26 cellular contexts compared by ENCODE assay signal in genomic region chr4:2271279-2272025, GRCh38.
"Had no signal": no experiment of that assay in that cellular context is flagged by ENCODE, and none has a peak within 500 bp of the region (broad histone marks: within the 10 kb centered on the region; RNA-seq: fewer than 3 reads in every experiment).

No MANE protein-coding gene starts in this region.

- H3K9ac ChIP-seq: SK-N-SH had no signal

- ATAC-seq: activated CD4-positive, CD25-positive, alpha-beta regulatory T cell treated with anti-CD3 and anti-CD28 coated beads, Interleukin-2, amount 50 U/mL, for 24 hours; effector memory CD8-positive, alpha-beta T cell; left lung; stimulated activated naive CD8-positive, alpha-beta T cell treated with anti-CD3 and anti-CD28 coated beads, Interleukin-15, Interleukin-2, amounts not matched to agents 100 U/mL and 50 U/mL, for 24 hours had no signal

- H3K36me3 ChIP-seq: breast epithelium, left lung, neutrophil, thoracic aorta, vagina, WERI-Rb-1 had no signal

- H3K36me3 Mint-ChIP-seq: activated CD4-positive, alpha-beta memory T cell treated with anti-CD3 and anti-CD28 coated beads for 36 hours; activated naive CD4-positive, alpha-beta T cell treated with anti-CD3 and anti-CD28 coated beads, Interleukin-2, amount 10 ng/mL, durations not matched to agents 7 days and 5 days; activated naive CD8-positive, alpha-beta T cell treated with anti-CD3 and anti-CD28 coated beads, Interleukin-2, amount 10 ng/mL, durations not matched to agents 7 days and 5 days; type B pancreatic cell had no signal

- H3K4me1 Mint-ChIP-seq: activated CD4-positive, alpha-beta T cell treated with anti-CD3 and anti-CD28 coated beads, Interleukin-2, amount 10 ng/mL, durations not matched to agents 24 days and 14 days; activated naive CD8-positive, alpha-beta T cell treated with anti-CD3 and anti-CD28 coated beads, Interleukin-2, amount 10 ng/mL, durations not matched to agents 7 days and 5 days had no signal

- H3K9me3 ChIP-seq: breast epithelium, left lung, neutrophil, SK-N-SH, thoracic aorta, vagina had no signal

- H3K4me3 Mint-ChIP-seq: activated CD4-positive, alpha-beta memory T cell treated with anti-CD3 and anti-CD28 coated beads for 36 hours; activated CD4-positive, alpha-beta T cell treated with anti-CD3 and anti-CD28 coated beads, Interleukin-2, amount 10 ng/mL, durations not matched to agents 24 days and 14 days; activated naive CD4-positive, alpha-beta T cell treated with anti-CD3 and anti-CD28 coated beads, Interleukin-2, amount 10 ng/mL, durations not matched to agents 7 days and 5 days; activated naive CD8-positive, alpha-beta T cell treated with anti-CD3 and anti-CD28 coated beads, Interleukin-2, amount 10 ng/mL, durations not matched to agents 7 days and 5 days; activated T-cell treated with anti-CD3 and anti-CD28 coated beads, Interleukin-2, amount 50 U/mL, for 24 hours; effector memory CD8-positive, alpha-beta T cell; immature natural killer cell; nephron; T-helper 1 cell treated with Interleukin-12 subunit alpha and Interleukin-12 subunit beta and Interleukin-4 antibody, amounts not matched to agents 30 μg/mL and 1 μg/mL, for 36 hours; type B pancreatic cell had no signal

- H3K27ac ChIP-seq: breast epithelium, left lung, neutrophil, thoracic aorta, vagina, WERI-Rb-1 had no signal

- H3K27me3 ChIP-seq: breast epithelium, left lung, neutrophil, vagina had no signal

- H3K27me3 Mint-ChIP-seq: activated CD4-positive, alpha-beta memory T cell treated with anti-CD3 and anti-CD28 coated beads for 36 hours; activated CD4-positive, alpha-beta T cell treated with anti-CD3 and anti-CD28 coated beads, Interleukin-2, amount 10 ng/mL, durations not matched to agents 24 days and 14 days; activated naive CD4-positive, alpha-beta T cell treated with anti-CD3 and anti-CD28 coated beads, Interleukin-2, amount 10 ng/mL, durations not matched to agents 7 days and 5 days; activated naive CD8-positive, alpha-beta T cell treated with anti-CD3 and anti-CD28 coated beads, Interleukin-2, amount 10 ng/mL, durations not matched to agents 7 days and 5 days; activated T-cell treated with anti-CD3 and anti-CD28 coated beads, Interleukin-2, amount 50 U/mL, for 24 hours; effector memory CD8-positive, alpha-beta T cell; type B pancreatic cell had no signal

- DNase-seq: activated CD4-positive, alpha-beta memory T cell treated with anti-CD3 and anti-CD28 coated beads for 36 hours; activated CD4-positive, alpha-beta T cell treated with anti-CD3 and anti-CD28 coated beads, Interleukin-2, amount 10 ng/mL, durations not matched to agents 24 days and 14 days; activated CD8-positive, alpha-beta memory T cell treated with anti-CD3 and anti-CD28 coated beads, Interleukin-2, amount 50 U/mL, for 48 hours; activated gamma-delta T cell; activated naive CD4-positive, alpha-beta T cell treated with anti-CD3 and anti-CD28 coated beads, Interleukin-2, amount 10 ng/mL, durations not matched to agents 7 days and 5 days; activated naive CD8-positive, alpha-beta T cell treated with anti-CD3 and anti-CD28 coated beads, Interleukin-2, amount 10 ng/mL, durations not matched to agents 7 days and 5 days; activated T-cell treated with anti-CD3 and anti-CD28 coated beads, Interleukin-2, amount 50 U/mL, for 24 hours; amniotic stem cell; effector memory CD8-positive, alpha-beta T cell; head of caudate nucleus; hypothalamus; immature natural killer cell; SK-N-SH; stimulated activated naive CD8-positive, alpha-beta T cell treated with anti-CD3 and anti-CD28 coated beads, Interleukin-15, Interleukin-2, amounts not matched to agents 100 U/mL and 50 U/mL, for 24 hours; SW 1271; T-helper 9 cell; WERI-Rb-1 had no signal

- H3K4me1 ChIP-seq: vagina had no signal

- H3K27ac Mint-ChIP-seq: activated CD4-positive, alpha-beta memory T cell treated with anti-CD3 and anti-CD28 coated beads for 36 hours; activated CD4-positive, alpha-beta T cell treated with anti-CD3 and anti-CD28 coated beads, Interleukin-2, amount 10 ng/mL, durations not matched to agents 24 days and 14 days; activated naive CD4-positive, alpha-beta T cell treated with anti-CD3 and anti-CD28 coated beads, Interleukin-2, amount 10 ng/mL, durations not matched to agents 7 days and 5 days; activated naive CD8-positive, alpha-beta T cell treated with anti-CD3 and anti-CD28 coated beads, Interleukin-2, amount 10 ng/mL, durations not matched to agents 7 days and 5 days; activated T-cell treated with anti-CD3 and anti-CD28 coated beads, Interleukin-2, amount 50 U/mL, for 24 hours; effector memory CD8-positive, alpha-beta T cell; T-helper 1 cell treated with Interleukin-12 subunit alpha and Interleukin-12 subunit beta and Interleukin-4 antibody, amounts not matched to agents 30 μg/mL and 1 μg/mL, for 36 hours; type B pancreatic cell had no signal

- H3K9me3 Mint-ChIP-seq: activated CD4-positive, alpha-beta memory T cell treated with anti-CD3 and anti-CD28 coated beads for 36 hours; activated CD4-positive, alpha-beta T cell treated with anti-CD3 and anti-CD28 coated beads, Interleukin-2, amount 10 ng/mL, durations not matched to agents 24 days and 14 days; activated naive CD4-positive, alpha-beta T cell treated with anti-CD3 and anti-CD28 coated beads, Interleukin-2, amount 10 ng/mL, durations not matched to agents 7 days and 5 days; activated naive CD8-positive, alpha-beta T cell treated with anti-CD3 and anti-CD28 coated beads, Interleukin-2, amount 10 ng/mL, durations not matched to agents 7 days and 5 days; activated T-cell treated with anti-CD3 and anti-CD28 coated beads, Interleukin-2, amount 50 U/mL, for 24 hours; effector memory CD8-positive, alpha-beta T cell; immature natural killer cell; nephron; T-helper 1 cell treated with Interleukin-12 subunit alpha and Interleukin-12 subunit beta and Interleukin-4 antibody, amounts not matched to agents 30 μg/mL and 1 μg/mL, for 36 hours; type B pancreatic cell had no signal

- H3K4me3 ChIP-seq: breast epithelium, left lung, thoracic aorta, vagina had no signal
